ENCODE assay signal across 9 cellular contexts in genomic region chr2:167771628-167772027, GRCh38.
"Had no signal": no experiment of that assay in that cellular context is flagged by ENCODE, and none has a peak within 500 bp of the region (broad histone marks: within the 10 kb centered on the region; RNA-seq: fewer than 3 reads in every experiment).

No MANE protein-coding gene starts in this region.

- H3K27ac Mint-ChIP-seq: HFFc6 had no signal

- FAIRE-seq: H54 had no signal

- H3K27ac ChIP-seq: GM23248 had no signal

- ATAC-seq: HCT116 had no signal

- H3K9me3 ChIP-seq: HAP-1 had no signal

- H3K9ac ChIP-seq: GM23248 had no signal

- DNase-seq: GM23248, GOT3, H7, H9, HCEC 1CT, HFFc6 had no signal

- H3K4me3 Mint-ChIP-seq: H9, HFFc6 had no signal

- H2AFZ ChIP-seq: GM23248 had no signal

- H3K4me3 ChIP-seq: GM23248, HAP-1 had no signal

- H3K36me3 ChIP-seq: HAP-1 had no signal

- H3K4me1 ChIP-seq: HAP-1 had no signal
